8 cellular contexts compared by ENCODE assay signal in the genomic region with DNA sequence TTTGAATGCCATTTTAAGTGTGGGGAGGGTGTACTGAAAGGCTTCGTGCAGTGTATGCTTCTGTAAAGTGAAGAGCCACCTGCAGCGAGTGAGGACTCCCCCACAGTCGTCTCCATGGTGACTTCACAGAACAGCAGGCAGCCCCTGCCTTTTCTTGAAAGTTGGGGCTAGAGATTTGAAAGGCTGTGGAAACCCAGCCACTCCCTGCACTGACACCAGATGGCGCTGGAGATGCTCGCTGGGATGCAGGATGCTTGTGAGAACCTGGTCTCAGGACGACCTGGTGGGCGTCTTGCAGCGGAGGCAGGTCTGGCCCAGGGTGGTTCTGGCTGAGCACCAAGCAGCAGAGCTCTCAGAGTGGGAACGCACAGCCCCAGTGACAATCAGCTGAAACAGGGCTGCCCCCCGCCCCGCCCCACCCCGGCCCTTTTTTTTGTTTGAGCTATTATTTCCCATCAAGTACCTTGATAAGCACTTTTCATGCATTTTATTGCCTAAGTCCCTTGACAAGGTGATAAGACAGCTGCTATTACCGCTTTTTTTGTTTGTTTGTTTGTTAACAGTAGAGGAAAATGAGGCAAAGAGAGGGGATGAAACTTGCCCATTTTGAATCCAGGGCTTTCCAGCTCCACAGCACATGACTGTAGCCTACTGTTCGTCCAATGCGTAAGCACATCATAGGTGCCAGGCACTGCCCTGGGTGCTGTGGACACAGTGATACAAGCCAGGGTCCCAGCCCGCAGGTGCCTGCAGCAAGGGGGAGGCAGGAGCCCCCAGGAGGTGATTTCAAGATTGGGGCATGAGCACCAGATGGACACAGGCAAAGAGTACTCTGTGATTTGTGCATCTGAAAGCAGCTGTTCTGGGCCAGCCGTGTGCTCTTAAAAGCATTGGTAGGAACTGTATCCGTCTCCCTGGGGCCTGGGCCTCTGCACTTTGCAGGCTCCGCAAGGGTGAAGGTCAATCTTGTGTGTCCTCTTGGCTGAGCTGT.
DNase-seq lines count a peak whose midpoint lies in the region; ATAC-seq and TF ChIP-seq lines count a peak whose summit lies in the region.

No MANE protein-coding gene starts in this region.

- H3K36me3 ChIP-seq in prostate gland = no peaks in the 10 kb centered on the region

- H3K4me1 Mint-ChIP-seq in CD4-positive, alpha-beta T cell (ENCODE audit: low read depth) = no peaks in the 10 kb centered on the region

- POLR2A ChIA-PET in CD4-positive, alpha-beta T cell (lab: Charles Lee) = no interaction called here

- 39% methylated on average over 19 of the region's 19 CpGs for WGBS in prostate gland

- no peak overlapping the region for H3K27ac ChIP-seq in CD4-positive, alpha-beta T cell (ENCODE audit: low read depth, low read length)
- H3K27ac ChIP-seq in prostate gland = no peak overlapping the region

- no peaks in the 10 kb centered on the region for H3K9me3 ChIP-seq in CD4-positive, alpha-beta T cell (ENCODE audit: control insufficient read depth, low read length)
- H3K9me3 ChIP-seq in prostate gland = no peaks in the 10 kb centered on the region

- H3K4me3 Mint-ChIP-seq in CD4-positive, alpha-beta T cell = no peak overlapping the region

- H3K36me3 Mint-ChIP-seq in CD4-positive, alpha-beta T cell (ENCODE audit: low read depth) = no peaks in the 10 kb centered on the region

- CTCF ChIA-PET in CD4-positive, alpha-beta T cell (lab: Charles Lee) = no interaction called here

- TF ChIP-seq POLR2A in prostate gland (IDR thresholded peaks at IDR 0.05) = no peak

- peak; percentile 26 for TF ChIP-seq CTCF in CD4-positive, alpha-beta T cell (IDR thresholded peaks at IDR 0.05)
- peak; percentile 63 to 71 (median 69) for TF ChIP-seq CTCF in prostate gland (IDR thresholded peaks at IDR 0.05)

- intact Hi-C loops in CD4-positive, alpha-beta T cell (cut with DNase I, micrococcal nuclease) = no loop called here
- intact Hi-C loops in head of caudate nucleus (cut with DNase I) = loop anchor here (5.0 to 10.0 kb wide), 2 partner anchors 69 to 151 kb away; partner anchors contain the start of gene SYCP2
- intact Hi-C loops in prostate gland (cut with DNase I) = no loop called here

- no peaks in the 10 kb centered on the region for H3K27me3 ChIP-seq in CD4-positive, alpha-beta T cell (ENCODE audit: control insufficient read depth, insufficient read depth, low read length)
- no peaks in the 10 kb centered on the region for H3K27me3 ChIP-seq in prostate gland (replicated peaks; ENCODE audit: insufficient read depth)

- H3K4me3 ChIP-seq in prostate gland = no peak overlapping the region

- ATAC-seq in CD4-positive, alpha-beta T cell (ENCODE audit: poor library complexity) = no peak
- ATAC-seq in GM18873 (IDR thresholded peaks at IDR 0.05; ENCODE audit: low FRiP score, unreplicated experiment) (no peak), GM18867 (IDR thresholded peaks at IDR 0.05; ENCODE audit: unreplicated experiment) (no peak)

- H3K4me1 ChIP-seq in prostate gland (replicated peaks) = no peaks in the 10 kb centered on the region

- DNase-seq in CD4-positive, alpha-beta T cell = no peak
- DNase-seq in GM19238 (ENCODE audit: insufficient read length, low spot score) (peak; percentile 47), NCI-H2171 (lab: John Stamatoyannopoulos, UW) (peak; percentile 62), head of caudate nucleus (peak; percentile 66 to 92 (median 84)), prostate gland (ENCODE audit: low spot score) (peak; percentile 37)
- peak; percentile 79 for DNase-seq in activated CD8-positive, alpha-beta memory T cell treated with anti-CD3 and anti-CD28 coated beads, Interleukin-2, amount 50 U/mL, for 48 hours

- H3K27me3 Mint-ChIP-seq in CD4-positive, alpha-beta T cell = peaks cover 14% of the 10 kb centered on the region

- H3K27ac Mint-ChIP-seq in CD4-positive, alpha-beta T cell = no peak overlapping the region

- no peaks in the 10 kb centered on the region for H3K9me3 Mint-ChIP-seq in CD4-positive, alpha-beta T cell

Comparison
In these comparisons a context has a peak if more than half of its experiments do, and no peak if none do; other contexts are left out.
1. DNase-seq: peak in GM19238 (single experiment), NCI-H2171 (single experiment), activated CD8-positive, alpha-beta memory T cell treated with anti-CD3 and anti-CD28 coated beads, Interleukin-2, amount 50 U/mL, for 48 hours (single experiment), head of caudate nucleus (42 of 42) and prostate gland (single experiment); none in CD4-positive, alpha-beta T cell (0 of 10).